11 cellular contexts compared by ENCODE assay signal in genomic region chr19:4609878-4610511, GRCh38. TPM values are rescaled to one million over a fixed set of nuclear protein-coding genes. Genes with fewer than 3 reads are reported as not detected.
DNase-seq lines count a peak whose midpoint lies in the region; ATAC-seq and TF ChIP-seq lines count a peak whose summit lies in the region.
"Had no signal": no experiment of that assay in that cellular context is flagged by ENCODE, and none has a peak within 500 bp of the region (broad histone marks: within the 10 kb centered on the region; RNA-seq: fewer than 3 reads in every experiment).

No MANE protein-coding gene starts in this region.

- no peak overlapping the region for H3K27ac Mint-ChIP-seq in stimulated activated naive B cell treated with anti-CD40 and anti-IgM and Interleukin-4, amounts not matched to agents 10 μg/mL and 1 μg/mL and 100 μg/mL, for 72 hours
- H3K27ac Mint-ChIP-seq in activated naive CD8-positive, alpha-beta T cell treated with anti-CD3 and anti-CD28 coated beads for 36 hours: no peak overlapping the region
- H3K27ac Mint-ChIP-seq: activated naive CD4-positive, alpha-beta T cell treated with anti-CD3 and anti-CD28 coated beads, Interleukin-2, amount 10 ng/mL, durations not matched to agents 7 days and 5 days had no signal

- H3K4me1 Mint-ChIP-seq in stimulated activated naive B cell treated with anti-CD40 and anti-IgM and Interleukin-4, amounts not matched to agents 10 μg/mL and 1 μg/mL and 100 μg/mL, for 72 hours: peaks cover 10 to 12% of the 10 kb centered on the region in 2 donors
- no peaks in the 10 kb centered on the region for H3K4me1 Mint-ChIP-seq in activated naive CD8-positive, alpha-beta T cell treated with anti-CD3 and anti-CD28 coated beads for 36 hours
- H3K4me1 Mint-ChIP-seq: activated naive CD4-positive, alpha-beta T cell treated with anti-CD3 and anti-CD28 coated beads, Interleukin-2, amount 10 ng/mL, durations not matched to agents 7 days and 5 days had no signal

- no peak overlapping the region for H3K4me3 Mint-ChIP-seq in stimulated activated naive B cell treated with anti-CD40 and anti-IgM and Interleukin-4, amounts not matched to agents 10 μg/mL and 1 μg/mL and 100 μg/mL, for 72 hours
- no peak overlapping the region for H3K4me3 Mint-ChIP-seq in activated naive CD8-positive, alpha-beta T cell treated with anti-CD3 and anti-CD28 coated beads for 36 hours
- H3K4me3 Mint-ChIP-seq: activated naive CD4-positive, alpha-beta T cell treated with anti-CD3 and anti-CD28 coated beads, Interleukin-2, amount 10 ng/mL, durations not matched to agents 7 days and 5 days had no signal

- H3K27ac ChIP-seq in Panc1 (ENCODE audit: low read length): no peak overlapping the region
- H3K27ac ChIP-seq: sigmoid colon had no signal

- POLR2A ChIA-PET in Panc1 (lab: Charles Lee): no interaction called here

- no peaks in the 10 kb centered on the region for H3K27me3 ChIP-seq in Panc1 (ENCODE audit: control insufficient read depth, insufficient read depth, low read length)

- peaks cover 13 to 25% of the 10 kb centered on the region in 2 donors for H3K27me3 Mint-ChIP-seq in stimulated activated naive B cell treated with anti-CD40 and anti-IgM and Interleukin-4, amounts not matched to agents 10 μg/mL and 1 μg/mL and 100 μg/mL, for 72 hours
- peaks cover 34% of the 10 kb centered on the region for H3K27me3 Mint-ChIP-seq in activated naive CD8-positive, alpha-beta T cell treated with anti-CD3 and anti-CD28 coated beads for 36 hours

- in situ Hi-C loops in Panc1 (cut with HindIII; ENCODE audit: low pct_unique_long_range_greater_than_20kb, low sequenced_read_pairs): no loop called here

- TF ChIP-seq CTCF in Panc1 (IDR thresholded peaks at IDR 0.05): no peak; the same call in 1 of the 2 replicates

- DNase-seq in NCI-H1105 treated with DMSO at 0.1 percent for 48 hours (lab: John Stamatoyannopoulos, UW) (peak; percentile 21), NCI-H1105 (lab: John Stamatoyannopoulos, UW) (no peak), Panc1 (ENCODE audit: low read depth, low spot score) (no peak), left cardiac atrium (no peak), GOT3 (lab: John Stamatoyannopoulos, UW) (no peak)
- DNase-seq in stimulated activated naive B cell treated with anti-CD40 and anti-IgM and Interleukin-4, amounts not matched to agents 10 μg/mL and 1 μg/mL and 100 μg/mL, for 72 hours: no peak
- no peak for DNase-seq in activated naive CD8-positive, alpha-beta T cell treated with anti-CD3 and anti-CD28 coated beads for 36 hours
- DNase-seq: activated naive CD4-positive, alpha-beta T cell treated with anti-CD3 and anti-CD28 coated beads, Interleukin-2, amount 10 ng/mL, durations not matched to agents 7 days and 5 days; NCI-H226; sigmoid colon had no signal

- no peaks in the 10 kb centered on the region for H3K36me3 Mint-ChIP-seq in stimulated activated naive B cell treated with anti-CD40 and anti-IgM and Interleukin-4, amounts not matched to agents 10 μg/mL and 1 μg/mL and 100 μg/mL, for 72 hours
- no peaks in the 10 kb centered on the region for H3K36me3 Mint-ChIP-seq in activated naive CD8-positive, alpha-beta T cell treated with anti-CD3 and anti-CD28 coated beads for 36 hours
- H3K36me3 Mint-ChIP-seq: activated naive CD4-positive, alpha-beta T cell treated with anti-CD3 and anti-CD28 coated beads, Interleukin-2, amount 10 ng/mL, durations not matched to agents 7 days and 5 days had no signal

- CTCF ChIA-PET in Panc1 (lab: Charles Lee): no interaction called here

- no peaks in the 10 kb centered on the region for H3K9me3 Mint-ChIP-seq in stimulated activated naive B cell treated with anti-CD40 and anti-IgM and Interleukin-4, amounts not matched to agents 10 μg/mL and 1 μg/mL and 100 μg/mL, for 72 hours
- no peaks in the 10 kb centered on the region for H3K9me3 Mint-ChIP-seq in activated naive CD8-positive, alpha-beta T cell treated with anti-CD3 and anti-CD28 coated beads for 36 hours
- H3K9me3 Mint-ChIP-seq: activated naive CD4-positive, alpha-beta T cell treated with anti-CD3 and anti-CD28 coated beads, Interleukin-2, amount 10 ng/mL, durations not matched to agents 7 days and 5 days had no signal

- no peaks in the 10 kb centered on the region for H3K9me3 ChIP-seq in Panc1 (ENCODE audit: control insufficient read depth, insufficient read depth, low read depth, low read length)
- H3K9me3 ChIP-seq: sigmoid colon had no signal

- ATAC-seq in Panc1 (peak; percentile 77), left cardiac atrium (peak; percentile 56 to 79), GM19023 (IDR thresholded peaks at IDR 0.05; ENCODE audit: unreplicated experiment) (no peak)
- peak; percentile 69 to 70 for ATAC-seq in stimulated activated naive B cell treated with anti-CD40 and anti-IgM and Interleukin-4, amounts not matched to agents 10 μg/mL and 1 μg/mL and 100 μg/mL, for 72 hours (replicated peaks)

- H3K4me1 ChIP-seq in Panc1 (ENCODE audit: control insufficient read depth, insufficient read depth, low read length): no peaks in the 10 kb centered on the region; the same call in 1 of the 2 replicates

- no TSS peak for BruUV-seq in Panc1 (replicated peaks; lab: Mats Ljungman, UMichigan)

- peak overlapping the region in 1 of 2 experiments; percentile 18; a peak in 1 of 4 replicates for H3K4me3 ChIP-seq in Panc1 (ENCODE audit: low read depth in 2 of 2, low read length in 2 of 2)
- H3K4me3 ChIP-seq: sigmoid colon had no signal

- intact Hi-C loops in Panc1 (cut with micrococcal nuclease; ENCODE audit: unreplicated experiment) (no loop called here), left cardiac atrium (cut with DNase I) (no loop called here)

- no peaks in the 10 kb centered on the region for H3K36me3 ChIP-seq in Panc1 (ENCODE audit: control insufficient read depth, insufficient read depth, low read length)
- H3K36me3 ChIP-seq: sigmoid colon had no signal

RNA-seq across cellular contexts. Expression of gene TNFAIP8L1, which starts 29.3 kb away (rescaled TPM):
- total RNA-seq in Panc1 (2021; ENCODE audit: unreplicated experiment) (4.8 TPM), left cardiac atrium (1 to 10 TPM; 3.4 to 6.7 TPM)
- 3.8 TPM for polyA plus RNA-seq in Panc1 (2012; ENCODE audit: insufficient read length)
- 10 to 100 TPM; 10.7 to 11.3 TPM for total RNA-seq in activated naive CD8-positive, alpha-beta T cell treated with anti-CD3 and anti-CD28 coated beads for 36 hours

RNA-seq across cellular contexts. Expression of gene SEMA6B, which starts 50.5 kb away (rescaled TPM):
- total RNA-seq in Panc1 (2021; ENCODE audit: unreplicated experiment) (5.7 TPM), left cardiac atrium (10 to 100 TPM; 15.0 to 24.8 TPM)
- polyA plus RNA-seq in Panc1 (2012; ENCODE audit: insufficient read length): 9.5 TPM
- total RNA-seq in activated naive CD8-positive, alpha-beta T cell treated with anti-CD3 and anti-CD28 coated beads for 36 hours: not detected
